In the genomic region with DNA sequence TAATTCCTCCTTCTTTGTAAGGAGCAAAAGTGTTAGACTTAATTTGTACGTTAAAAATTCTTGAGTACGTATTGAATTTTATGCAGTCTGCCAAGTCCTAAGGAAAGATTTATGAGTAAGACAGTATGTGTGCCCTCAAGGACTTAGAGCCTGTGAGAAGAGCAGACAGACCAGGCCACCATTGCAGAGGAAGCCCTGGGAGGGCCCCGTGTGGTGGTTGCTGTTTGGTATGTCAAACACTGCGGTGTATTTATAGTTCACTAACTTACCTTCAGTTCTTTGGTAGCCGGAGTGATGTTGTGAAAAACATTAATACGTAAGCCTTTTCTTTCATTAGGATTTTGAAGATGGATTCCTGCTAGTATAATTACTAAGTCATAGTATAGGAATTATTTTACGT, we compare ENCODE assay signal across 1 cellular context.
TF ChIP-seq lines count a peak whose summit lies in the region.

No MANE protein-coding gene starts in this region.

TF ChIP-seq in HEK293, 187 proteins besides CTCF, POLR2A, EP300 and RAD21 (continued from another document):
- TF ChIP-seq, protein P1, sequence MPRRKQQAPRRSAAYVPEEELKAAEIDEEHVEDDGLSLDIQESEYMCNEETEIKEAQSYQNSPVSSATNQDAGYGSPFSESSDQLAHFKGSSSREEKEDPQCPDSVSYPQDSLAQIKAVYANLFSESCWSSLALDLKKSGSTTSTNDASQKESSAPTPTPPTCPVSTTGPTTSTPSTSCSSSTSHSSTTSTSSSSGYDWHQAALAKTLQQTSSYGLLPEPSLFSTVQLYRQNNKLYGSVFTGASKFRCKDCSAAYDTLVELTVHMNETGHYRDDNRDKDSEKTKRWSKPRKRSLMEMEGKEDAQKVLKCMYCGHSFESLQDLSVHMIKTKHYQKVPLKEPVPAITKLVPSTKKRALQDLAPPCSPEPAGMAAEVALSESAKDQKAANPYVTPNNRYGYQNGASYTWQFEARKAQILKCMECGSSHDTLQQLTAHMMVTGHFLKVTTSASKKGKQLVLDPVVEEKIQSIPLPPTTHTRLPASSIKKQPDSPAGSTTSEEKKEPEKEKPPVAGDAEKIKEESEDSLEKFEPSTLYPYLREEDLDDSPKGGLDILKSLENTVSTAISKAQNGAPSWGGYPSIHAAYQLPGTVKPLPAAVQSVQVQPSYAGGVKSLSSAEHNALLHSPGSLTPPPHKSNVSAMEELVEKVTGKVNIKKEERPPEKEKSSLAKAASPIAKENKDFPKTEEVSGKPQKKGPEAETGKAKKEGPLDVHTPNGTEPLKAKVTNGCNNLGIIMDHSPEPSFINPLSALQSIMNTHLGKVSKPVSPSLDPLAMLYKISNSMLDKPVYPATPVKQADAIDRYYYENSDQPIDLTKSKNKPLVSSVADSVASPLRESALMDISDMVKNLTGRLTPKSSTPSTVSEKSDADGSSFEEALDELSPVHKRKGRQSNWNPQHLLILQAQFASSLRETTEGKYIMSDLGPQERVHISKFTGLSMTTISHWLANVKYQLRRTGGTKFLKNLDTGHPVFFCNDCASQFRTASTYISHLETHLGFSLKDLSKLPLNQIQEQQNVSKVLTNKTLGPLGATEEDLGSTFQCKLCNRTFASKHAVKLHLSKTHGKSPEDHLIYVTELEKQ (tag by site-specific recombination; IDR thresholded peaks at IDR 0.05; ENCODE audit: borderline replicate concordance): no peak
